Comparison of ENCODE assay signal across 10 cellular contexts in the genomic region with DNA sequence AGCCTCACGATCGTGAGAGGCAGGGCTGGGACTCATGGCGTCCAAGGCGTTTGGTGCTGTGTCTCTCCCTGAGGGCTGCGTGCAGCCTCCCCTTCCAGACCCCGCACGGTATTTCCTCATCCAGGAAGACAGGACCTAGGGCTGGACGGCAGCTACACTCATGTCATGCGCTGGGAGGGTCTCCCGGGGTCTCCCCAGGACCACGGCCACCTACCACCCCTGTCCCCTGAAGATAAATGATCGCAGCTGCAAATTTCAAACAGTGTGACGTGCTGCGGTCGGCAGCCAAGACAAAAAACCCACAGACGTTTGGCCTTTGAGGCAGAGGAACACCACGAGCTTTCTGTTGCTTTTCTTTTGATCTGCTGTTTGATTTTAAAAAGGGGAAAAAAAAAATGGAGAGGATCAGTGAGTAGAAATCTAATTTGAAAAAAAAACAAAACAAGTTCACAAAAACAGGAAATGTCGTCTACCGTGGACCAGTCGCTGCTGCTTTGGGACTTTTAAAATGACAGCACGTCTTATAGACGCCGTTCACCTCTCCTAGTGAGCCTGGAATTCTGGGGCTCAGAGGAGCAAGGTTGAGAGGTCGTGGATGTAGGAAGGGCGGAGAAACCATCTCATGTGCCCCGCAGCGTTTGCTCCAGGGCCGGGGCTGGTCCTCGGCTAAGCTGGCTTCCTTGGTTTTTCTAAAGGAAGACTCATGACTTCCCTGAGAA.
DNase-seq lines count a peak whose midpoint lies in the region; ATAC-seq and TF ChIP-seq lines count a peak whose summit lies in the region.
"Had no signal": no experiment of that assay in that cellular context is flagged by ENCODE, and none has a peak within 500 bp of the region (broad histone marks: within the 10 kb centered on the region; RNA-seq: fewer than 3 reads in every experiment).

No MANE protein-coding gene starts in this region.

- ATAC-seq in GM19463 (IDR thresholded peaks at IDR 0.05; ENCODE audit: unreplicated experiment): no peak
- ATAC-seq: A549 had no signal

- H3K27ac ChIP-seq in breast epithelium (peak overlapping the region; percentile 48 to 81), mammary epithelial cell (ENCODE audit: insufficient read depth, low read depth, low read length) (no peak overlapping the region), spleen (peak overlapping the region; percentile 75 to 91 (median 83))
- H3K27ac ChIP-seq: A549, VCaP had no signal

- H3K4me1 ChIP-seq in breast epithelium: no peaks in the 10 kb centered on the region
- H3K4me1 ChIP-seq in mammary epithelial cell (ENCODE audit: insufficient read depth, low read length): no peaks in the 10 kb centered on the region
- H3K4me1 ChIP-seq in spleen: peaks cover 16 to 80% (median 41%) of the 10 kb centered on the region in 6 donors
- H3K4me1 ChIP-seq: A549 had no signal

- DNase-seq in breast epithelium (ENCODE audit: low spot score in 2 of 2) (no peak), mammary epithelial cell (no peak), fibroblast of villous mesenchyme (ENCODE audit: low read depth) (peak; percentile 42), spleen (peak; percentile 85), NCI-H1417 (lab: John Stamatoyannopoulos, UW) (no peak), GF-D8 (lab: John Stamatoyannopoulos, UW) (no peak)
- DNase-seq in activated CD8-positive, alpha-beta memory T cell treated with anti-CD3 and anti-CD28 coated beads, Interleukin-2, amount 50 U/mL, for 48 hours: peak; percentile 70

- no peak overlapping the region for H3K4me2 ChIP-seq in mammary epithelial cell (ENCODE audit: insufficient read depth, low read depth, low read length)
- H3K4me2 ChIP-seq: A549 had no signal

- no peaks in the 10 kb centered on the region for H3K27me3 ChIP-seq in breast epithelium
- H3K27me3 ChIP-seq in mammary epithelial cell (ENCODE audit: insufficient read depth, low read length): no peaks in the 10 kb centered on the region
- no peaks in the 10 kb centered on the region for H3K27me3 ChIP-seq in spleen (replicated peaks in 1 of 7)

- no peaks in the 10 kb centered on the region for H3K9me3 ChIP-seq in breast epithelium
- no peaks in the 10 kb centered on the region for H3K9me3 ChIP-seq in mammary epithelial cell (replicated peaks; ENCODE audit: insufficient read depth, low read length)
- no peaks in the 10 kb centered on the region for H3K9me3 ChIP-seq in spleen
- H3K9me3 ChIP-seq: A549 had no signal

- in situ Hi-C loops in mammary epithelial cell (cut with MboI; ENCODE audit: low sequenced_read_pairs in 2 of 2): no loop called here

- no TSS peak for BruUV-seq in mammary epithelial cell (replicated peaks; lab: Mats Ljungman, UMichigan)

- intact Hi-C loops in breast epithelium (cut with DNase I; ENCODE audit: low total_unique reads): no loop called here
- intact Hi-C loops in mammary epithelial cell (cut with micrococcal nuclease): no loop called here
- intact Hi-C loops in spleen (cut with DNase I; ENCODE audit: low total_unique reads): no loop called here

- no peak overlapping the region for H2AFZ ChIP-seq in mammary epithelial cell (ENCODE audit: low read depth, low read length)

- peaks cover 8% of the 10 kb centered on the region for H3K79me2 ChIP-seq in mammary epithelial cell (ENCODE audit: insufficient read depth, low read length)

- WGBS in mammary epithelial cell (ENCODE audit: low coverage, missing lambda C conversion rate): 97% methylated on average over 29 of the region's 29 CpGs
- 3 to 17% (median 8%) methylated on average over 25 to 29 of the region's 29 CpGs for WGBS in spleen, 5 donors

- H4K20me1 ChIP-seq in mammary epithelial cell (ENCODE audit: insufficient read depth, low read length): no peaks in the 10 kb centered on the region

- TF ChIP-seq CTCF in breast epithelium (IDR thresholded peaks at IDR 0.05): no peak
- TF ChIP-seq CTCF in mammary epithelial cell (conservative IDR thresholded peaks at IDR 0.05 in 1 of 2, IDR thresholded peaks at IDR 0.05 in 1 of 2; ENCODE audit: extremely low read depth in 1 of 2, insufficient read depth in 1 of 2, low read depth in 1 of 2, low read length in 2 of 2): no peak
- no peak for TF ChIP-seq CTCF in fibroblast of villous mesenchyme (IDR thresholded peaks at IDR 0.05; ENCODE audit: insufficient read depth, low read depth, low read length)
- TF ChIP-seq CTCF in spleen (IDR thresholded peaks at IDR 0.05 in 8 of 11, conservative IDR thresholded peaks at IDR 0.05 in 3 of 11): no peak

- CTCF ChIA-PET in mammary epithelial cell (lab: Charles Lee; ENCODE audit: low non-redundant PET): no interaction called here

- dilution Hi-C loops in mammary epithelial cell (cut with HindIII; ENCODE audit: low sequenced_read_pairs): no loop called here

- H3K9ac ChIP-seq in mammary epithelial cell (ENCODE audit: insufficient read depth, low read length): no peak overlapping the region

- H3K36me3 ChIP-seq in breast epithelium (no peaks in the 10 kb centered on the region), mammary epithelial cell (ENCODE audit: insufficient read depth, low read length) (no peaks in the 10 kb centered on the region), spleen (no peaks in the 10 kb centered on the region)

- H3K4me3 ChIP-seq in breast epithelium: peak overlapping the region; percentile 26 to 54 (median 32)
- no peak overlapping the region for H3K4me3 ChIP-seq in mammary epithelial cell (replicated peaks in 1 of 3; ENCODE audit: insufficient read depth in 1 of 3, low read depth in 2 of 3, low read length in 3 of 3)
- H3K4me3 ChIP-seq in fibroblast of villous mesenchyme (ENCODE audit: low read depth, low read length): no peak overlapping the region
- peak overlapping the region; percentile 3 to 68 (median 32) for H3K4me3 ChIP-seq in spleen
- H3K4me3 ChIP-seq: A549 had no signal

- TF ChIP-seq POLR2A in breast epithelium (IDR thresholded peaks at IDR 0.05) (no peak), spleen (IDR thresholded peaks at IDR 0.05) (no peak)

Comparison
In these comparisons a context has a peak if more than half of its experiments do, and no peak if none do; other contexts are left out.
1. H3K4me3 ChIP-seq: peak in breast epithelium (3 of 3) and spleen (8 of 8); none in mammary epithelial cell (0 of 3) and fibroblast of villous mesenchyme (single experiment).
2. DNase-seq: peak in activated CD8-positive, alpha-beta memory T cell treated with anti-CD3 and anti-CD28 coated beads, Interleukin-2, amount 50 U/mL, for 48 hours (single experiment), fibroblast of villous mesenchyme (single experiment) and spleen (single experiment); none in breast epithelium (0 of 2), mammary epithelial cell (single experiment), NCI-H1417 (0 of 3) and GF-D8 (single experiment).